In the genomic region with DNA sequence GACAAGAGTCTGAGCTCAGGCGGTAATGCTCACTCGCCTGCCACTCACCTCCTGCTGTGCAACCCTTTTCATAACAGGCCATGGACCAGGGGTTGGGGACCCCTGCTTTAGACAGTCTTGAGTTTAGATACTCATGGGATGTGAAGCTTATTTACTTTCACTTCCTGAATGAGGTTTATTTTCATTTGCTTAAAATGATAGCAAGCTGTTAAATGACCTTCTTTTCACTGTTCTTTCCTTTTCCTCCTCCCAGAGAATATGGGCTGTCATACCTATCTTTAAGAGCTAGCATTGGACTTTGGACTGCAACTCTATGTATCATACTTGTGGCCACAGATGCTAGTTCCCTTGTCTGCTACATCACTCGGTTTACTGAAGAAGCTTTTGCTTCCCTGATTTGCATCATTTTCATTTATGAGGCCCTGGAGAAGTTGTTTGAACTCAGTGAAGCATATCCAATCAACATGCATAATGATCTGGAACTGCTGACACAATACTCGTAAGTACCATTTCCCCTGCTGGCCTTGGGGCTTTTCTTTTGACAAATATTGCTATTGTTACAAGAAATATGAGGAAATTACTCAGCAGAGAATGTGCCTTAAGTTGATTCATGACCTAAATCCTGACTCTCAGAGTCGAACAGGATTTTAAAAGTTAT, we compare ENCODE assay signal across 8 cellular contexts.
DNase-seq lines count a peak whose midpoint lies in the region; ATAC-seq and TF ChIP-seq lines count a peak whose summit lies in the region.

No MANE protein-coding gene starts in this region.

- H4K20me1 ChIP-seq in DOHH2 (ENCODE audit: control insufficient read depth, insufficient read depth, low read depth, low read length) = no peaks in the 10 kb centered on the region

- intact Hi-C loops in stomach (cut with DNase I; ENCODE audit: low total_unique reads) = no loop called here

- no peak overlapping the region for H4K91ac ChIP-seq in trophoblast cell (ENCODE audit: low read depth, low read length)

- POLR2A ChIA-PET in RWPE1 (lab: Yijun Ruan, JAX; ENCODE audit: low non-redundant PET) = no interaction called here

- no peak overlapping the region for H3K9ac ChIP-seq in trophoblast cell (ENCODE audit: low read length)

- H3K4me2 ChIP-seq in DOHH2 (ENCODE audit: low read length) (peak overlapping the region; percentile 53), trophoblast cell (ENCODE audit: low read length) (no peak overlapping the region)

- no peak overlapping the region for H3K18ac ChIP-seq in trophoblast cell (ENCODE audit: low read length)

- H3K36me3 ChIP-seq in DOHH2 (ENCODE audit: control insufficient read depth, low read length) = peaks cover 13% of the 10 kb centered on the region; the same call in 1 of the 2 replicates
- H3K36me3 ChIP-seq in stomach = no peaks in the 10 kb centered on the region
- H3K36me3 ChIP-seq in trophoblast cell (ENCODE audit: control insufficient read depth in 1 of 2, insufficient read depth in 2 of 2, low read length in 2 of 2) = no peaks in the 10 kb centered on the region

- no peak overlapping the region for H4K12ac ChIP-seq in trophoblast cell (ENCODE audit: low read depth, low read length)

- no peak overlapping the region for H3K4ac ChIP-seq in trophoblast cell (ENCODE audit: low read depth, low read length)

- no peak overlapping the region for H3K14ac ChIP-seq in trophoblast cell (ENCODE audit: low read length)

- peaks cover 14% of the 10 kb centered on the region for H3K4me1 ChIP-seq in DOHH2 (ENCODE audit: control insufficient read depth, low read length)
- no peaks in the 10 kb centered on the region for H3K4me1 ChIP-seq in stomach
- no peaks in the 10 kb centered on the region for H3K4me1 ChIP-seq in trophoblast cell (ENCODE audit: control insufficient read depth in 1 of 2, insufficient read depth in 2 of 2, low read length in 2 of 2)

- peak; percentile 5 for DNase-seq in RWPE1 (ENCODE audit: low spot score)
- peak; percentile 55 for DNase-seq in left kidney (ENCODE audit: low read depth, low spot score)
- no peak for DNase-seq in stomach
- no peak for DNase-seq in trophoblast cell
- no peak for DNase-seq in islet precursor cell

- H3K27ac ChIP-seq in DOHH2 (ENCODE audit: low read depth, low read length) (peak overlapping the region; percentile 76), RWPE1 (no peak overlapping the region), stomach (no peak overlapping the region), trophoblast cell (ENCODE audit: low read depth, low read length) (no peak overlapping the region)

- no peak overlapping the region for H2AK5ac ChIP-seq in trophoblast cell (ENCODE audit: low read length)

- no peaks in the 10 kb centered on the region for H3K79me1 ChIP-seq in trophoblast cell (ENCODE audit: low read length)

- H2BK5ac ChIP-seq in trophoblast cell (ENCODE audit: low read depth, low read length, poor library complexity) = no peak overlapping the region

- H3F3A ChIP-seq in DOHH2 (ENCODE audit: control insufficient read depth, insufficient read depth) = peaks cover 6% of the 10 kb centered on the region

- no peak overlapping the region for H3K23ac ChIP-seq in trophoblast cell (ENCODE audit: low read length)

- H2AFZ ChIP-seq in trophoblast cell (ENCODE audit: insufficient read depth, low read length, poor library complexity) = no peak overlapping the region

- TF ChIP-seq CTCF in DOHH2 (IDR thresholded peaks at IDR 0.05; ENCODE audit: low read depth, low read length, poor library complexity, severe bottlenecking) (no peak), RWPE1 (conservative IDR thresholded peaks at IDR 0.05; ENCODE audit: low read depth) (no peak), stomach (IDR thresholded peaks at IDR 0.05) (no peak)

- H3K79me2 ChIP-seq in DOHH2 (ENCODE audit: control insufficient read depth, low read length) (no peaks in the 10 kb centered on the region), trophoblast cell (ENCODE audit: control insufficient read depth, insufficient read depth, low read length, poor library complexity) (no peaks in the 10 kb centered on the region)

- no peak for TF ChIP-seq POLR2A in stomach (IDR thresholded peaks at IDR 0.05)

- H3K9me3 ChIP-seq in DOHH2 (ENCODE audit: control insufficient read depth, insufficient read depth, low read length) (peaks cover 28% of the 10 kb centered on the region; the same call in 1 of the 2 replicates), stomach (no peaks in the 10 kb centered on the region), trophoblast cell (ENCODE audit: insufficient read depth, low read depth, low read length) (no peaks in the 10 kb centered on the region)

- no peak overlapping the region for H2BK120ac ChIP-seq in trophoblast cell (ENCODE audit: insufficient read depth, low read length, poor library complexity)

- WGBS in stomach, 5 donors = 54 to 66% (median 58%) methylated on average over 5 of the region's 5 CpGs
- no CpG with 5 or more reads among the region's 5 CpGs for WGBS in trophoblast cell (ENCODE audit: extremely low coverage, insufficient coverage, insufficient read length)

- CTCF ChIA-PET in RWPE1 (lab: Yijun Ruan, JAX) = no interaction called here

- no peaks in the 10 kb centered on the region for H3K27me3 ChIP-seq in DOHH2 (ENCODE audit: control insufficient read depth, low read length)
- H3K27me3 ChIP-seq in stomach = no peaks in the 10 kb centered on the region
- H3K27me3 ChIP-seq in trophoblast cell (ENCODE audit: insufficient read depth, low read length) = no peaks in the 10 kb centered on the region

- H4K8ac ChIP-seq in trophoblast cell (ENCODE audit: low read depth, low read length) = no peak overlapping the region

- no peaks in the 10 kb centered on the region for H3K9me2 ChIP-seq in DOHH2 (replicated peaks; ENCODE audit: control insufficient read depth, low read length)

- H3K4me3 ChIP-seq in DOHH2 (ENCODE audit: low read length) (peak overlapping the region; percentile 47), stomach (no peak overlapping the region), trophoblast cell (ENCODE audit: low read depth, low read length) (no peak overlapping the region)

- no peak overlapping the region for H2BK12ac ChIP-seq in trophoblast cell (ENCODE audit: low read length)

- peak; percentile 57 for ATAC-seq in GM19455 (IDR thresholded peaks at IDR 0.05; ENCODE audit: unreplicated experiment)
- peak; percentile 61 for ATAC-seq in HG03457 (IDR thresholded peaks at IDR 0.05; ENCODE audit: unreplicated experiment)

- no peak for TF ChIP-seq EP300 in stomach (IDR thresholded peaks at IDR 0.05)

Comparison
In these comparisons a context has a peak if more than half of its experiments do, and no peak if none do; other contexts are left out.
1. DNase-seq: peak in RWPE1 (single experiment) and left kidney (single experiment); none in stomach (single experiment), trophoblast cell (0 of 2) and islet precursor cell (single experiment).